In the genomic region with DNA sequence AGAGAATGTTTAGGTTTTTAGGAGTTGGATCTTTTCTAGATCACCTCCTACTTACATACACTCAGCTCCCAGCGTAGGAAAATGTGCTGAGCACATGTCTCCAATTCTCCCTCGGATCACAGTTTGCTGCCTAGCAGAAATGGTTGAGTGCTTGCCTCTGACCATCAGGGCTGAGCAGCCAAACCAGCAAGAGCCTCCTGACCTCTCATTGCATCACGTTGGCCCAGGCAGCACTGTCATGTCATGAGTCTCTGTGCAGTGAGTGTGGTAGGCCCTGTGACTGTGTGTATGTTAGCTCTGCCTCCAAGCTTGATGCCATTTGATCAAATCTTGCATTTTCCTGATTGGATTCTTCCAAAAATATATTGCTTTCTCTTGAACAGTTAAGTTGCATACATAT, we compare ENCODE assay signal across 22 cellular contexts.
DNase-seq lines count a peak whose midpoint lies in the region; ATAC-seq and TF ChIP-seq lines count a peak whose summit lies in the region.
"Had no signal": no experiment of that assay in that cellular context is flagged by ENCODE, and none has a peak within 500 bp of the region (broad histone marks: within the 10 kb centered on the region; RNA-seq: fewer than 3 reads in every experiment).

No MANE protein-coding gene starts in this region.

- H3K27me3 Mint-ChIP-seq in activated T-helper 17 cell treated with anti-CD3 and anti-CD28 coated beads, Interleukin-2, amount 50 U/mL, for 72 hours: no peaks in the 10 kb centered on the region
- H3K27me3 Mint-ChIP-seq: activated CD4-positive, alpha-beta T cell treated with anti-CD3 and anti-CD28 coated beads, Interleukin-2, amount 10 ng/mL, durations not matched to agents 7 days and 5 days; CD4-positive, CD25-positive, alpha-beta regulatory T cell; memory B cell; naive thymus-derived CD4-positive, alpha-beta T cell had no signal

- H3K4me3 ChIP-seq in fibroblast of the aortic adventitia (ENCODE audit: low read depth, low read length): no peak overlapping the region
- H3K4me3 ChIP-seq in SJCRH30: no peak overlapping the region
- H3K4me3 ChIP-seq: ascending aorta, colonic mucosa, skin epidermis had no signal

- H3K4me1 ChIP-seq in SJCRH30: no peaks in the 10 kb centered on the region
- H3K4me1 ChIP-seq: ascending aorta, colonic mucosa had no signal

- H3K9me3 Mint-ChIP-seq in activated T-helper 17 cell treated with anti-CD3 and anti-CD28 coated beads, Interleukin-2, amount 50 U/mL, for 72 hours: no peaks in the 10 kb centered on the region
- H3K9me3 Mint-ChIP-seq: activated CD4-positive, alpha-beta T cell treated with anti-CD3 and anti-CD28 coated beads, Interleukin-2, amount 10 ng/mL, durations not matched to agents 7 days and 5 days; immature natural killer cell; memory B cell; naive thymus-derived CD4-positive, alpha-beta T cell had no signal

- DNase-seq in AG20443 (ENCODE audit: low spot score) (peak; percentile 63), RPMI7951 (ENCODE audit: low read depth) (peak; percentile 8), fibroblast of the aortic adventitia (ENCODE audit: low read depth) (peak; percentile 15), sciatic nerve (ENCODE audit: low spot score) (peak; percentile 60), SJCRH30 (no peak)
- DNase-seq in stimulated activated CD4-positive, alpha-beta T cell treated with anti-CD3 and anti-CD28 coated beads, Interleukin-2, amount 100 ng/mL, for 24 hours: no peak
- DNase-seq: activated CD4-positive, alpha-beta T cell treated with anti-CD3 and anti-CD28 coated beads, Interleukin-2, amount 10 ng/mL, durations not matched to agents 7 days and 5 days; activated CD8-positive, alpha-beta memory T cell treated with anti-CD3 and anti-CD28 coated beads, Interleukin-2, amount 50 U/mL, for 48 hours; activated gamma-delta T cell; CD4-positive, CD25-positive, alpha-beta regulatory T cell; colonic mucosa; immature natural killer cell; naive thymus-derived CD4-positive, alpha-beta T cell; NCI-H2029; stimulated activated CD4-positive, alpha-beta T cell treated with anti-CD3 and anti-CD28 coated beads, Interleukin-4, amount 100 ng/mL, for 4 hours had no signal

- TF ChIP-seq CTCF in fibroblast of the aortic adventitia (IDR thresholded peaks at IDR 0.05; ENCODE audit: insufficient read depth, low read length): no peak

- H3K36me3 Mint-ChIP-seq in activated T-helper 17 cell treated with anti-CD3 and anti-CD28 coated beads, Interleukin-2, amount 50 U/mL, for 72 hours (ENCODE audit: low read depth): peaks cover 21% of the 10 kb centered on the region

- H3K27me3 ChIP-seq in SJCRH30: no peaks in the 10 kb centered on the region
- H3K27me3 ChIP-seq: ascending aorta, colonic mucosa had no signal

- intact Hi-C loops in sciatic nerve (cut with DNase I): no loop called here

- H3K27ac ChIP-seq in SJCRH30: no peak overlapping the region
- H3K27ac ChIP-seq: ascending aorta, colonic mucosa, epithelial cell of prostate had no signal

- H3K4me3 Mint-ChIP-seq in activated T-helper 17 cell treated with anti-CD3 and anti-CD28 coated beads, Interleukin-2, amount 50 U/mL, for 72 hours: no peak overlapping the region
- H3K4me3 Mint-ChIP-seq: activated CD4-positive, alpha-beta T cell treated with anti-CD3 and anti-CD28 coated beads, Interleukin-2, amount 10 ng/mL, durations not matched to agents 7 days and 5 days; CD4-positive, CD25-positive, alpha-beta regulatory T cell; immature natural killer cell; memory B cell; naive thymus-derived CD4-positive, alpha-beta T cell had no signal

- H3K36me3 ChIP-seq in SJCRH30: no peaks in the 10 kb centered on the region

- ATAC-seq in sciatic nerve: peak; percentile 97
- no peak for ATAC-seq in activated T-helper 17 cell treated with anti-CD3 and anti-CD28 coated beads, Interleukin-2, amount 50 U/mL, for 72 hours (replicated peaks)
- ATAC-seq in GM19452 (IDR thresholded peaks at IDR 0.05; ENCODE audit: unreplicated experiment): no peak
- ATAC-seq: HCT116; naive thymus-derived CD4-positive, alpha-beta T cell had no signal

- H3K27ac Mint-ChIP-seq in activated T-helper 17 cell treated with anti-CD3 and anti-CD28 coated beads, Interleukin-2, amount 50 U/mL, for 72 hours: no peak overlapping the region
- H3K27ac Mint-ChIP-seq: activated CD4-positive, alpha-beta T cell treated with anti-CD3 and anti-CD28 coated beads, Interleukin-2, amount 10 ng/mL, durations not matched to agents 7 days and 5 days; CD4-positive, CD25-positive, alpha-beta regulatory T cell; immature natural killer cell; memory B cell; naive thymus-derived CD4-positive, alpha-beta T cell had no signal

- H3K4me1 Mint-ChIP-seq in activated T-helper 17 cell treated with anti-CD3 and anti-CD28 coated beads, Interleukin-2, amount 50 U/mL, for 72 hours: no peaks in the 10 kb centered on the region
- H3K4me1 Mint-ChIP-seq: activated CD4-positive, alpha-beta T cell treated with anti-CD3 and anti-CD28 coated beads, Interleukin-2, amount 10 ng/mL, durations not matched to agents 7 days and 5 days; CD4-positive, CD25-positive, alpha-beta regulatory T cell; immature natural killer cell; naive thymus-derived CD4-positive, alpha-beta T cell had no signal

- no peaks in the 10 kb centered on the region for H3K9me3 ChIP-seq in SJCRH30 (replicated peaks)
- H3K9me3 ChIP-seq: ascending aorta, colonic mucosa had no signal

Comparison
In these comparisons a context has a peak if more than half of its experiments do, and no peak if none do; other contexts are left out.
1. DNase-seq: peak in AG20443 (single experiment), RPMI7951 (single experiment), fibroblast of the aortic adventitia (single experiment) and sciatic nerve (single experiment); none in SJCRH30 (0 of 2) and stimulated activated CD4-positive, alpha-beta T cell treated with anti-CD3 and anti-CD28 coated beads, Interleukin-2, amount 100 ng/mL, for 24 hours (0 of 2).